Comparison of ENCODE assay signal across 10 cellular contexts in genomic region chr16:70714526-70715112, GRCh38. TPM values are rescaled to one million over a fixed set of nuclear protein-coding genes. Genes with fewer than 3 reads are reported as not detected.
DNase-seq lines count a peak whose midpoint lies in the region; ATAC-seq lines count a peak whose summit lies in the region.
"Had no signal": no experiment of that assay in that cellular context is flagged by ENCODE, and none has a peak within 500 bp of the region (broad histone marks: within the 10 kb centered on the region; RNA-seq: fewer than 3 reads in every experiment).

No MANE protein-coding gene starts in this region.

- DNase-seq in M059J (ENCODE audit: low read depth) (peak; percentile 25), cerebellar cortex (ENCODE audit: low spot score) (peak; percentile 72), memory B cell (ENCODE audit: low spot score in 2 of 2) (no peak), RPMI8226 (no peak), 8988T (no peak), HUDEP-2 (lab: John Stamatoyannopoulos, UW; ENCODE audit: unreplicated experiment in 76 of 76) (no peak)
- no peak for DNase-seq in activated CD4-positive, alpha-beta memory T cell treated with anti-CD3 and anti-CD28 coated beads for 36 hours
- DNase-seq: activated CD4-positive, alpha-beta memory T cell treated with anti-CD3 and anti-CD28 coated beads, Interleukin-2, amount 10 ng/mL, durations not matched to agents 7 days and 5 days had no signal

- intact Hi-C loops in activated CD4-positive, alpha-beta memory T cell treated with anti-CD3 and anti-CD28 coated beads for 36 hours (cut with micrococcal nuclease) = no loop called here

- no peaks in the 10 kb centered on the region for H3K9me3 Mint-ChIP-seq in memory B cell
- H3K9me3 Mint-ChIP-seq in activated CD4-positive, alpha-beta memory T cell treated with anti-CD3 and anti-CD28 coated beads for 36 hours = no peaks in the 10 kb centered on the region
- H3K9me3 Mint-ChIP-seq: activated CD4-positive, alpha-beta memory T cell treated with anti-CD3 and anti-CD28 coated beads, Interleukin-2, amount 10 ng/mL, durations not matched to agents 7 days and 5 days had no signal

- H3K27me3 Mint-ChIP-seq in memory B cell = no peaks in the 10 kb centered on the region
- no peaks in the 10 kb centered on the region for H3K27me3 Mint-ChIP-seq in activated CD4-positive, alpha-beta memory T cell treated with anti-CD3 and anti-CD28 coated beads for 36 hours
- H3K27me3 Mint-ChIP-seq: activated CD4-positive, alpha-beta memory T cell treated with anti-CD3 and anti-CD28 coated beads, Interleukin-2, amount 10 ng/mL, durations not matched to agents 7 days and 5 days had no signal

- peaks cover 67% of the 10 kb centered on the region for H3K4me1 ChIP-seq in stomach smooth muscle (ENCODE audit: control insufficient read depth, insufficient read depth, low read length)

- peak overlapping the region; percentile 98 for H3K27ac ChIP-seq in stomach smooth muscle (ENCODE audit: low read length)

- H3K36me3 ChIP-seq in stomach smooth muscle (ENCODE audit: control insufficient read depth in 2 of 2, insufficient read depth in 2 of 2, low read length in 2 of 2) = peaks cover 0 to 1% of the 10 kb centered on the region in 2 donors

- H3K36me3 Mint-ChIP-seq in memory B cell = peaks cover 12% of the 10 kb centered on the region
- H3K36me3 Mint-ChIP-seq in activated CD4-positive, alpha-beta memory T cell treated with anti-CD3 and anti-CD28 coated beads for 36 hours = no peaks in the 10 kb centered on the region

- no peak overlapping the region for H3K4me3 Mint-ChIP-seq in memory B cell
- no peak overlapping the region for H3K4me3 Mint-ChIP-seq in activated CD4-positive, alpha-beta memory T cell treated with anti-CD3 and anti-CD28 coated beads for 36 hours
- H3K4me3 Mint-ChIP-seq: activated CD4-positive, alpha-beta memory T cell treated with anti-CD3 and anti-CD28 coated beads, Interleukin-2, amount 10 ng/mL, durations not matched to agents 7 days and 5 days; neural crest cell had no signal

- ATAC-seq in memory B cell (ENCODE audit: low read depth) = no peak

- no peaks in the 10 kb centered on the region for H3K27me3 ChIP-seq in stomach smooth muscle (ENCODE audit: control insufficient read depth in 1 of 2, insufficient read depth in 2 of 2, low read length in 2 of 2)

- H3K4me3 ChIP-seq in stomach smooth muscle (ENCODE audit: low read length in 2 of 2) = peak overlapping the region; percentile 40 to 43

- H3K4me1 Mint-ChIP-seq in memory B cell = no peaks in the 10 kb centered on the region
- no peaks in the 10 kb centered on the region for H3K4me1 Mint-ChIP-seq in activated CD4-positive, alpha-beta memory T cell treated with anti-CD3 and anti-CD28 coated beads for 36 hours (ENCODE audit: low read depth)
- H3K4me1 Mint-ChIP-seq: activated CD4-positive, alpha-beta memory T cell treated with anti-CD3 and anti-CD28 coated beads, Interleukin-2, amount 10 ng/mL, durations not matched to agents 7 days and 5 days had no signal

- H3K27ac Mint-ChIP-seq in memory B cell = peak overlapping the region; percentile 53
- H3K27ac Mint-ChIP-seq in activated CD4-positive, alpha-beta memory T cell treated with anti-CD3 and anti-CD28 coated beads for 36 hours = no peak overlapping the region
- H3K27ac Mint-ChIP-seq: activated CD4-positive, alpha-beta memory T cell treated with anti-CD3 and anti-CD28 coated beads, Interleukin-2, amount 10 ng/mL, durations not matched to agents 7 days and 5 days had no signal

- POLR2A ChIA-PET in activated CD4-positive, alpha-beta memory T cell treated with anti-CD3 and anti-CD28 coated beads for 36 hours (lab: Charles Lee) = no interaction called here

- no peaks in the 10 kb centered on the region for H3K9me3 ChIP-seq in stomach smooth muscle (ENCODE audit: control insufficient read depth in 2 of 2, low read length in 2 of 2)

- CTCF ChIA-PET in activated CD4-positive, alpha-beta memory T cell treated with anti-CD3 and anti-CD28 coated beads for 36 hours (lab: Charles Lee) = interaction anchor here (1.6 kb wide), 1 partner anchor 56 kb away, joined by 8 read pairs; no protein-coding TSS in a partner anchor

- peak overlapping the region; percentile 72 to 81 for H3K9ac ChIP-seq in stomach smooth muscle (ENCODE audit: low read length in 2 of 2)

RNA-seq across cellular contexts. Expression of gene MTSS2, which starts 28.8 kb away (rescaled TPM):
- 39.3 and 69.0 TPM in 2 replicates for total RNA-seq in M059J (2014; rRNA removed; shearing (Covaris generic))
- 1 to 10 TPM in 1 of 2 experiments, under 1 TPM in 1; 0.29 to 1.1 TPM for total RNA-seq in activated CD4-positive, alpha-beta memory T cell treated with anti-CD3 and anti-CD28 coated beads for 36 hours

Comparison
In these comparisons a context has a peak if more than half of its experiments do, and no peak if none do; other contexts are left out.
1. DNase-seq: peak in M059J (single experiment) and cerebellar cortex (single experiment); none in memory B cell (0 of 2), activated CD4-positive, alpha-beta memory T cell treated with anti-CD3 and anti-CD28 coated beads for 36 hours (single experiment), RPMI8226 (single experiment), 8988T (single experiment) and HUDEP-2 (0 of 76).
2. RNA of gene MTSS2, which starts 28.8 kb away (total RNA-seq): 39.3 to 69.0 TPM in M059J; 0.29 to 1.1 TPM in activated CD4-positive, alpha-beta memory T cell treated with anti-CD3 and anti-CD28 coated beads for 36 hours; every median in the first group is over 10 times any median in the second.